In the genomic region with DNA sequence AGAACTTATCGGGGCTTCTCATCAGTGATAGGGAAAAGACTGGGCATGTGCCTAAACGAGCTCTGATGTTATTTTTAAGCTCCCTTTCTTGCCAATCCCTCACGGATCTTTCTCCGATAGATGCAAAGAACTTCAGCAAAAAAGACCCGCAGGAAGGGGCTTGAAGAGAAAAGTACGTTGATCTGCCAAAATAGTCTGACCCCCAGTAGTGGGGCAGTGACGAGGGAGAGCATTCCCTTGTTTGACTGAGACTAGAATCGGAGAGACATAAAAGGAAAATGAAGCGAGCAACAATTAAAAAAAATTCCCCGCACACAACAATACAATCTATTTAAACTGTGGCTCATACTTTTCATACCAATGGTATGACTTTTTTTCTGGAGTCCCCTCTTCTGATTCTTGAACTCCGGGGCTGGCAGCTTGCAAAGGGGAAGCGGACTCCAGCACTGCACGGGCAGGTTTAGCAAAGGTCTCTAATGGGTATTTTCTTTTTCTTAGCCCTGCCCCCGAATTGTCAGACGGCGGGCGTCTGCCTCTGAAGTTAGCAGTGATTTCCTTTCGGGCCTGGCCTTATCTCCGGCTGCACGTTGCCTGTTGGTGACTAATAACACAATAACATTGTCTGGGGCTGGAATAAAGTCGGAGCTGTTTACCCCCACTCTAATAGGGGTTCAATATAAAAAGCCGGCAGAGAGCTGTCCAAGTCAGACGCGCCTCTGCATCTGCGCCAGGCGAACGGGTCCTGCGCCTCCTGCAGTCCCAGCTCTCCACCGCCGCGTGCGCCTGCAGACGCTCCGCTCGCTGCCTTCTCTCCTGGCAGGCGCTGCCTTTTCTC, we compare ENCODE assay signal across 8 cellular contexts. TPM values are rescaled to one million over a fixed set of nuclear protein-coding genes. Genes with fewer than 3 reads are reported as not detected.
DNase-seq lines count a peak whose midpoint lies in the region; ATAC-seq and TF ChIP-seq lines count a peak whose summit lies in the region.

A gene (plus strand): TSS at position 707 of the 835 bp plus-strand sequence. CDS start 269 bp downstream, outside the sequence.

- H3K9me3 ChIP-seq in liver (ENCODE audit: control insufficient read depth in 4 of 4, low read length in 3 of 4): no peaks in the 10 kb centered on the region

- peaks cover 0 to 25% (median 12%) of the 10 kb centered on the region in 4 donors for H3K4me1 ChIP-seq in liver (ENCODE audit: control insufficient read depth in 4 of 4, insufficient read depth in 4 of 4, low read length in 3 of 4)

- no peaks in the 10 kb centered on the region for H3K27me3 ChIP-seq in liver (ENCODE audit: control insufficient read depth in 4 of 4, insufficient read depth in 4 of 4, low read length in 3 of 4)

- TF ChIP-seq RAD21 in liver (IDR thresholded peaks at IDR 0.05): peak; percentile 66 to 81

- DNase-seq in NCI-H345 (lab: John Stamatoyannopoulos, UW) (peak; percentile 46), NCI-H345 treated with DMSO at 0.1 percent for 48 hours (lab: John Stamatoyannopoulos, UW; ENCODE audit: unreplicated experiment) (no peak), NCI-H1417 treated with DMSO at 0.1 percent for 48 hours (lab: John Stamatoyannopoulos, UW) (peak; percentile 16), dermis microvascular lymphatic vessel endothelial cell (ENCODE audit: low read depth in 2 of 2) (peak; percentile 96 to 99)
- peak; percentile 53 for DNase-seq in activated CD4-positive, CD25-positive, alpha-beta regulatory T cell treated with anti-CD3 and anti-CD28 coated beads, Interleukin-2, amount 50 U/mL, for 72 hours
- DNase-seq in stimulated activated CD4-positive, alpha-beta T cell treated with anti-CD3 and anti-CD28 coated beads, Interleukin-2, amount 100 ng/mL, for 48 hours: peak; percentile 53 to 56

- WGBS in liver: 1% methylated on average over 36 of the region's 36 CpGs

- TF ChIP-seq CTCF in liver (IDR thresholded peaks at IDR 0.05; ENCODE audit: low read depth, low read length, missing input control): peak; percentile 49

- no peaks in the 10 kb centered on the region for H3K36me3 ChIP-seq in liver (ENCODE audit: control insufficient read depth in 4 of 4, insufficient read depth in 3 of 4, low read depth in 1 of 4, low read length in 3 of 4)

- ATAC-seq in HG02678 (IDR thresholded peaks at IDR 0.05; ENCODE audit: unreplicated experiment): peak; percentile 86

- no peak within 1 kb of the TSS for H3K27ac ChIP-seq in liver (ENCODE audit: low read depth in 1 of 2, low read length in 2 of 2)

- peak within 1 kb of the TSS; percentile 20 to 60 (median 51) for H3K4me3 ChIP-seq in liver (ENCODE audit: low read depth in 1 of 3, low read length in 3 of 3)

- H3K9ac ChIP-seq in liver (ENCODE audit: low read depth in 1 of 2, low read length in 2 of 2): peak within 1 kb of the TSS; percentile 0 to 68

TF ChIP-seq in liver, 16 proteins besides CTCF, POLR2A, EP300 and RAD21:
- TF ChIP-seq FOXA1 (IDR thresholded peaks at IDR 0.05) (no peak), RXRA (IDR thresholded peaks at IDR 0.05) (peak in 1 of 2 donors; percentile 27), TAF1 (conservative IDR thresholded peaks at IDR 0.05) (peak; percentile 37), FOXA2 (IDR thresholded peaks at IDR 0.05) (no peak), GABPA (IDR thresholded peaks at IDR 0.05 in 1 of 2, conservative IDR thresholded peaks at IDR 0.05 in 1 of 2) (no peak), SP1 (IDR thresholded peaks at IDR 0.05) (no peak), YY1 (IDR thresholded peaks at IDR 0.05) (no peak), NR2F2 (IDR thresholded peaks at IDR 0.05) (no peak), EGR1 (IDR thresholded peaks at IDR 0.05; ENCODE audit: low read depth in 2 of 2) (no peak), JUND (IDR thresholded peaks at IDR 0.05) (peak in 1 of 2 donors; percentile 30), HNF4G (IDR thresholded peaks at IDR 0.05) (no peak), HNF4A (conservative IDR thresholded peaks at IDR 0.05) (no peak)
- TF ChIP-seq, protein P1, sequence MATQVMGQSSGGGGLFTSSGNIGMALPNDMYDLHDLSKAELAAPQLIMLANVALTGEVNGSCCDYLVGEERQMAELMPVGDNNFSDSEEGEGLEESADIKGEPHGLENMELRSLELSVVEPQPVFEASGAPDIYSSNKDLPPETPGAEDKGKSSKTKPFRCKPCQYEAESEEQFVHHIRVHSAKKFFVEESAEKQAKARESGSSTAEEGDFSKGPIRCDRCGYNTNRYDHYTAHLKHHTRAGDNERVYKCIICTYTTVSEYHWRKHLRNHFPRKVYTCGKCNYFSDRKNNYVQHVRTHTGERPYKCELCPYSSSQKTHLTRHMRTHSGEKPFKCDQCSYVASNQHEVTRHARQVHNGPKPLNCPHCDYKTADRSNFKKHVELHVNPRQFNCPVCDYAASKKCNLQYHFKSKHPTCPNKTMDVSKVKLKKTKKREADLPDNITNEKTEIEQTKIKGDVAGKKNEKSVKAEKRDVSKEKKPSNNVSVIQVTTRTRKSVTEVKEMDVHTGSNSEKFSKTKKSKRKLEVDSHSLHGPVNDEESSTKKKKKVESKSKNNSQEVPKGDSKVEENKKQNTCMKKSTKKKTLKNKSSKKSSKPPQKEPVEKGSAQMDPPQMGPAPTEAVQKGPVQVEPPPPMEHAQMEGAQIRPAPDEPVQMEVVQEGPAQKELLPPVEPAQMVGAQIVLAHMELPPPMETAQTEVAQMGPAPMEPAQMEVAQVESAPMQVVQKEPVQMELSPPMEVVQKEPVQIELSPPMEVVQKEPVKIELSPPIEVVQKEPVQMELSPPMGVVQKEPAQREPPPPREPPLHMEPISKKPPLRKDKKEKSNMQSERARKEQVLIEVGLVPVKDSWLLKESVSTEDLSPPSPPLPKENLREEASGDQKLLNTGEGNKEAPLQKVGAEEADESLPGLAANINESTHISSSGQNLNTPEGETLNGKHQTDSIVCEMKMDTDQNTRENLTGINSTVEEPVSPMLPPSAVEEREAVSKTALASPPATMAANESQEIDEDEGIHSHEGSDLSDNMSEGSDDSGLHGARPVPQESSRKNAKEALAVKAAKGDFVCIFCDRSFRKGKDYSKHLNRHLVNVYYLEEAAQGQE (IDR thresholded peaks at IDR 0.05): no peak
- TF ChIP-seq, protein P2, sequence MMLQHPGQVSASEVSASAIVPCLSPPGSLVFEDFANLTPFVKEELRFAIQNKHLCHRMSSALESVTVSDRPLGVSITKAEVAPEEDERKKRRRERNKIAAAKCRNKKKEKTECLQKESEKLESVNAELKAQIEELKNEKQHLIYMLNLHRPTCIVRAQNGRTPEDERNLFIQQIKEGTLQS (IDR thresholded peaks at IDR 0.05): no peak
- TF ChIP-seq, protein P3, sequence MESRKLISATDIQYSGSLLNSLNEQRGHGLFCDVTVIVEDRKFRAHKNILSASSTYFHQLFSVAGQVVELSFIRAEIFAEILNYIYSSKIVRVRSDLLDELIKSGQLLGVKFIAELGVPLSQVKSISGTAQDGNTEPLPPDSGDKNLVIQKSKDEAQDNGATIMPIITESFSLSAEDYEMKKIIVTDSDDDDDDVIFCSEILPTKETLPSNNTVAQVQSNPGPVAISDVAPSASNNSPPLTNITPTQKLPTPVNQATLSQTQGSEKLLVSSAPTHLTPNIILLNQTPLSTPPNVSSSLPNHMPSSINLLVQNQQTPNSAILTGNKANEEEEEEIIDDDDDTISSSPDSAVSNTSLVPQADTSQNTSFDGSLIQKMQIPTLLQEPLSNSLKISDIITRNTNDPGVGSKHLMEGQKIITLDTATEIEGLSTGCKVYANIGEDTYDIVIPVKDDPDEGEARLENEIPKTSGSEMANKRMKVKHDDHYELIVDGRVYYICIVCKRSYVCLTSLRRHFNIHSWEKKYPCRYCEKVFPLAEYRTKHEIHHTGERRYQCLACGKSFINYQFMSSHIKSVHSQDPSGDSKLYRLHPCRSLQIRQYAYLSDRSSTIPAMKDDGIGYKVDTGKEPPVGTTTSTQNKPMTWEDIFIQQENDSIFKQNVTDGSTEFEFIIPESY (IDR thresholded peaks at IDR 0.05): no peak
- TF ChIP-seq, protein P4, sequence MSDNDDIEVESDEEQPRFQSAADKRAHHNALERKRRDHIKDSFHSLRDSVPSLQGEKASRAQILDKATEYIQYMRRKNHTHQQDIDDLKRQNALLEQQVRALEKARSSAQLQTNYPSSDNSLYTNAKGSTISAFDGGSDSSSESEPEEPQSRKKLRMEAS (IDR thresholded peaks at IDR 0.05): peak; percentile 22

RNA-seq across cellular contexts. Expression of the gene that starts here (rescaled TPM):
- total RNA-seq in dermis microvascular lymphatic vessel endothelial cell (63.0 and 107 TPM in 2 replicates), liver (under 1 TPM; 0.70 to 0.84 TPM)
- 1 to 10 TPM; 1.2 TPM for polyA plus RNA-seq in liver

Comparison
In these comparisons a context has a peak if more than half of its experiments do, and no peak if none do; other contexts are left out.
1. RNA of the gene that starts here (total RNA-seq): 63.0 to 107 TPM in dermis microvascular lymphatic vessel endothelial cell; 0.70 to 0.84 TPM in liver; every median in the first group is over 10 times any median in the second.